In genomic region chr1:223642155-223642689, GRCh38 we compare ENCODE assay signal across 1 cellular context.
TF ChIP-seq lines count a peak whose summit lies in the region.

No MANE protein-coding gene starts in this region.

TF ChIP-seq in liver, 16 proteins besides CTCF, POLR2A, EP300 and RAD21 (continued from another document):
- TF ChIP-seq ZBTB33 (IDR thresholded peaks at IDR 0.05) (no peak), REST (IDR thresholded peaks at IDR 0.05) (no peak), FOXA1 (IDR thresholded peaks at IDR 0.05) (no peak), HNF4A (conservative IDR thresholded peaks at IDR 0.05) (no peak), ATF3 (IDR thresholded peaks at IDR 0.05) (no peak), JUND (IDR thresholded peaks at IDR 0.05) (no peak), NR2F2 (IDR thresholded peaks at IDR 0.05) (no peak), GABPA (IDR thresholded peaks at IDR 0.05 in 1 of 2, conservative IDR thresholded peaks at IDR 0.05 in 1 of 2) (no peak), SP1 (IDR thresholded peaks at IDR 0.05) (no peak), YY1 (IDR thresholded peaks at IDR 0.05) (no peak), HNF4G (IDR thresholded peaks at IDR 0.05) (no peak), EGR1 (IDR thresholded peaks at IDR 0.05; ENCODE audit: low read depth in 2 of 2) (no peak)
